Comparison of ENCODE assay signal across 27 cellular contexts in genomic region chr10:3857318-3857717, GRCh38.
"Had no signal": no experiment of that assay in that cellular context is flagged by ENCODE, and none has a peak within 500 bp of the region (broad histone marks: within the 10 kb centered on the region; RNA-seq: fewer than 3 reads in every experiment).

No MANE protein-coding gene starts in this region.

- FAIRE-seq: colon, kidney, urothelium cell line had no signal

- H3K4me3 ChIP-seq: dorsolateral prefrontal cortex, gastrocnemius medialis, lung, mucosa of descending colon, sigmoid colon, spleen, testis, tibial artery, upper lobe of left lung had no signal

- DNase-seq: dorsolateral prefrontal cortex; effector CD4-positive, alpha-beta T cell; gastrocnemius medialis; head of caudate nucleus; kidney; mucosa of descending colon; naive B cell; sigmoid colon; spleen; stimulated activated CD4-positive, alpha-beta T cell treated with anti-CD3 and anti-CD28 coated beads, Interleukin-4, amount 100 ng/mL, for 4 hours; stimulated activated naive CD8-positive, alpha-beta T cell treated with anti-CD3 and anti-CD28 coated beads, Interleukin-15, Interleukin-2, amounts not matched to agents 100 U/mL and 50 U/mL, for 24 hours; substantia nigra; testis; tibial artery; upper lobe of left lung had no signal

- H3K4me3 Mint-ChIP-seq: memory B cell; mesothelial cell of epicardium; naive B cell; natural killer cell treated with Interleukin-12 subunit alpha and Interleukin-12 subunit beta and Interleukin-15 and Interleukin-18, amount 100 ng/mL, for 72 hours; neural crest cell; stimulated activated memory B cell treated with anti-CD40 and anti-IgM and Interleukin-4, amounts not matched to agents 10 μg/mL and 1 μg/mL and 100 μg/mL, for 72 hours had no signal

- H3K27ac ChIP-seq: dorsolateral prefrontal cortex, gastrocnemius medialis, neutrophil, parathyroid adenoma, sigmoid colon, spleen, testis, tibial artery, upper lobe of left lung had no signal

- H3K79me2 ChIP-seq: parathyroid adenoma had no signal

- H3K9ac ChIP-seq: parathyroid adenoma had no signal

- H3K36me3 Mint-ChIP-seq: memory B cell; mesothelial cell of epicardium; naive B cell; natural killer cell treated with Interleukin-12 subunit alpha and Interleukin-12 subunit beta and Interleukin-15 and Interleukin-18, amount 100 ng/mL, for 72 hours; stimulated activated memory B cell treated with anti-CD40 and anti-IgM and Interleukin-4, amounts not matched to agents 10 μg/mL and 1 μg/mL and 100 μg/mL, for 72 hours had no signal

- H3K27ac Mint-ChIP-seq: memory B cell, mesothelial cell of epicardium, progenitor cell of endocrine pancreas had no signal

- H3K9me3 Mint-ChIP-seq: memory B cell; mesothelial cell of epicardium; naive B cell; natural killer cell treated with Interleukin-12 subunit alpha and Interleukin-12 subunit beta and Interleukin-15 and Interleukin-18, amount 100 ng/mL, for 72 hours; neural crest cell; stimulated activated memory B cell treated with anti-CD40 and anti-IgM and Interleukin-4, amounts not matched to agents 10 μg/mL and 1 μg/mL and 100 μg/mL, for 72 hours had no signal

- ATAC-seq: gastrocnemius medialis; left lobe of liver; mucosa of descending colon; natural killer cell treated with Interleukin-12 subunit alpha and Interleukin-12 subunit beta and Interleukin-15 and Interleukin-18, amount 100 ng/mL, for 72 hours; stimulated activated memory B cell treated with anti-CD40 and anti-IgM and Interleukin-4, amounts not matched to agents 10 μg/mL and 1 μg/mL and 100 μg/mL, for 72 hours; stimulated activated naive CD8-positive, alpha-beta T cell treated with anti-CD3 and anti-CD28 coated beads, Interleukin-15, Interleukin-2, amounts not matched to agents 100 U/mL and 50 U/mL, for 24 hours had no signal

- H3K9me3 ChIP-seq: gastrocnemius medialis, mucosa of descending colon, neutrophil, sigmoid colon, spleen, testis, tibial artery, upper lobe of left lung had no signal

- H3K27me3 ChIP-seq: dorsolateral prefrontal cortex, gastrocnemius medialis, neutrophil, sigmoid colon, spleen, testis, tibial artery, upper lobe of left lung had no signal

- H3K27me3 Mint-ChIP-seq: memory B cell; naive B cell; natural killer cell treated with Interleukin-12 subunit alpha and Interleukin-12 subunit beta and Interleukin-15 and Interleukin-18, amount 100 ng/mL, for 72 hours; progenitor cell of endocrine pancreas; stimulated activated memory B cell treated with anti-CD40 and anti-IgM and Interleukin-4, amounts not matched to agents 10 μg/mL and 1 μg/mL and 100 μg/mL, for 72 hours had no signal

- H3K36me3 ChIP-seq: gastrocnemius medialis, neutrophil, sigmoid colon, spleen, tibial artery, upper lobe of left lung had no signal

- H2AFZ ChIP-seq: parathyroid adenoma had no signal

- H3K4me1 ChIP-seq: parathyroid adenoma, testis had no signal
